In the genomic region with DNA sequence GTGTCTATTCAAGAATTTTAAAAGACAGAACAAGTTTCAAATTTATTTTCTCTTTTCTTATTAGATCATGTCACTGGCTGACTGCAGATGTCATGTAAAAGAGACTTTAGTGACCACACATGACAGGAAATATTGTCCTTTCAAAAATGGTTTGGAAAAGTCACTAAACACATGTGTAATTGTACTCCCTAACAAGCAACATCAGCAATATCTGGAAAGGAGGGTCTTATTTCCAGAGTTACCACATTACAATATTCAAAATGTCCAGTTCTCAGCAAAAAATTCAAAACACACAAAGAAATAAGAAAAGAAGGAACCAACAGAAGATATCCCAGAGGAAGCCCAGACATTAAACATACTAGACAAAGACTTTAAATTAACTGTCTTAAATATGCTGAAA, we compare ENCODE assay signal across 35 cellular contexts.
"Had no signal": no experiment of that assay in that cellular context is flagged by ENCODE, and none has a peak within 500 bp of the region (broad histone marks: within the 10 kb centered on the region; RNA-seq: fewer than 3 reads in every experiment).

No MANE protein-coding gene starts in this region.

- H3K27me3 ChIP-seq: MG63 had no signal

- H3K36me3 ChIP-seq: MG63 had no signal

- DNase-seq: Karpas-422, Kasumi-1, MG63, MM.1S, MV-4-11, NCI-H1048, NCI-H1092, NCI-H1092 treated with DMSO at 0.1 percent for 48 hours, NCI-H1105, NCI-H1105 treated with DMSO at 0.1 percent for 48 hours, NCI-H1417, NCI-H1417 treated with DMSO at 0.1 percent for 48 hours, NCI-H1436, NCI-H1436 treated with DMSO at 0.1 percent for 48 hours, NCI-H146, NCI-H1694, NCI-H1694 treated with DMSO at 0.1 percent for 48 hours, NCI-H187, NCI-H187 treated with DMSO at 0.1 percent for 48 hours, NCI-H1930, NCI-H2029, NCI-H2029 treated with DMSO at 0.1 percent for 48 hours, NCI-H2081, NCI-H2081 treated with DMSO at 0.1 percent for 48 hours, NCI-H2107, NCI-H2171, NCI-H2171 treated with DMSO at 0.1 percent for 48 hours, NCI-H2227 treated with DMSO at 0.1 percent for 48 hours, NCI-H226, NCI-H345, NCI-H446, NCI-H446 treated with DMSO at 0.1 percent for 48 hours, NCI-H510A, NCI-H510A treated with DMSO at 0.1 percent for 48 hours, NCI-H524 had no signal

- H3K4me3 ChIP-seq: MG63 had no signal
